Comparison of ENCODE assay signal across 20 cellular contexts in genomic region chr15:77039217-77039533, GRCh38. TPM values are rescaled to one million over a fixed set of nuclear protein-coding genes. Genes with fewer than 3 reads are reported as not detected.
DNase-seq lines count a peak whose midpoint lies in the region; ATAC-seq and TF ChIP-seq lines count a peak whose summit lies in the region.
"Had no signal": no experiment of that assay in that cellular context is flagged by ENCODE, and none has a peak within 500 bp of the region (broad histone marks: within the 10 kb centered on the region; RNA-seq: fewer than 3 reads in every experiment).

No MANE protein-coding gene starts in this region.

- peaks cover 9% of the 10 kb centered on the region; the same call in 1 of the 2 replicates for H3K4me1 ChIP-seq in SJCRH30

- H3K36me3 ChIP-seq in SJCRH30: peaks cover 44% of the 10 kb centered on the region

- TF ChIP-seq CTCF in CD4-positive, alpha-beta T cell (IDR thresholded peaks at IDR 0.05): no peak
- no peak for TF ChIP-seq CTCF in endothelial cell (IDR thresholded peaks at IDR 0.05; ENCODE audit: unreplicated experiment)

- no peak overlapping the region for H3K4me3 ChIP-seq in SJCRH30
- H3K4me3 ChIP-seq: BLaER1, GM12878, GM23248, Peyer's patch had no signal

- no peaks in the 10 kb centered on the region for H3K9me3 Mint-ChIP-seq in CD4-positive, alpha-beta T cell
- no peaks in the 10 kb centered on the region for H3K9me3 Mint-ChIP-seq in endothelial cell (ENCODE audit: unreplicated experiment)

- ATAC-seq in CD4-positive, alpha-beta T cell (ENCODE audit: poor library complexity): no peak
- ATAC-seq: CD8-positive, alpha-beta T cell; GM12878 had no signal

- H3K27me3 Mint-ChIP-seq in CD4-positive, alpha-beta T cell: no peaks in the 10 kb centered on the region
- peaks cover 16% of the 10 kb centered on the region for H3K27me3 Mint-ChIP-seq in endothelial cell (ENCODE audit: unreplicated experiment)

- no peaks in the 10 kb centered on the region for H3K27me3 ChIP-seq in CD4-positive, alpha-beta T cell (ENCODE audit: control insufficient read depth, insufficient read depth, low read length)
- H3K27me3 ChIP-seq in SJCRH30: no peaks in the 10 kb centered on the region
- H3K27me3 ChIP-seq: BLaER1, Peyer's patch had no signal

- CTCF ChIA-PET in CD4-positive, alpha-beta T cell (lab: Charles Lee): no interaction called here

- peaks cover 66% of the 10 kb centered on the region for H3K36me3 Mint-ChIP-seq in CD4-positive, alpha-beta T cell (ENCODE audit: low read depth)
- H3K36me3 Mint-ChIP-seq in endothelial cell (ENCODE audit: low read depth, unreplicated experiment): peaks cover 8% of the 10 kb centered on the region

- H3K4me3 Mint-ChIP-seq in CD4-positive, alpha-beta T cell: no peak overlapping the region
- H3K4me3 Mint-ChIP-seq in endothelial cell (ENCODE audit: unreplicated experiment): peak overlapping the region; percentile 47
- H3K4me3 Mint-ChIP-seq: CD8-positive, alpha-beta T cell; H9 had no signal

- intact Hi-C loops in CD4-positive, alpha-beta T cell (cut with DNase I, micrococcal nuclease): loop anchor here in 1 of 2 experiments (2.0 kb wide), 1 partner anchor 30 kb away; no protein-coding TSS in a partner anchor

- H3K4me1 Mint-ChIP-seq in CD4-positive, alpha-beta T cell (ENCODE audit: low read depth): peaks cover 8% of the 10 kb centered on the region
- no peaks in the 10 kb centered on the region for H3K4me1 Mint-ChIP-seq in endothelial cell (ENCODE audit: unreplicated experiment)

- peak overlapping the region; percentile 76 for H3K27ac Mint-ChIP-seq in CD4-positive, alpha-beta T cell
- H3K27ac Mint-ChIP-seq in endothelial cell (ENCODE audit: unreplicated experiment): no peak overlapping the region
- H3K27ac Mint-ChIP-seq: H9 had no signal

- POLR2A ChIA-PET in CD4-positive, alpha-beta T cell (lab: Charles Lee): no interaction called here

- peak; percentile 22 to 26 for DNase-seq in activated T-cell treated with anti-CD3 and anti-CD28 coated beads, Interleukin-2, amount 50 U/mL, for 48 hours
- no peak for DNase-seq in activated T-cell treated with anti-CD3 and anti-CD28 coated beads, Interleukin-2, amount 50 U/mL, for 1 hour
- DNase-seq in CD4-positive, alpha-beta T cell: no peak
- peak in 1 of 2 experiments; percentile 55 for DNase-seq in SJCRH30
- no peak for DNase-seq in endothelial cell (ENCODE audit: low spot score)
- DNase-seq in AML-193 (lab: John Stamatoyannopoulos, UW): no peak
- DNase-seq in globus pallidus (ENCODE audit: low spot score): no peak
- DNase-seq: CD8-positive, alpha-beta T cell; DND-41; GM23248; H9; Kasumi-1; NCI-H1417; NCI-H187; NCI-H446; NCI-H526 had no signal

- H3K9me3 ChIP-seq in CD4-positive, alpha-beta T cell (ENCODE audit: control insufficient read depth, low read length): no peaks in the 10 kb centered on the region
- no peaks in the 10 kb centered on the region for H3K9me3 ChIP-seq in SJCRH30 (replicated peaks)
- H3K9me3 ChIP-seq: BLaER1, Peyer's patch had no signal

- no peak overlapping the region for H3K27ac ChIP-seq in CD4-positive, alpha-beta T cell (ENCODE audit: low read depth, low read length)
- H3K27ac ChIP-seq in SJCRH30: peak overlapping the region; percentile 18; the same call in 1 of the 2 replicates
- H3K27ac ChIP-seq: BLaER1, GM23248 had no signal

RNA-seq across cellular contexts. Expression of gene TSPAN3, which starts 31.7 kb away (rescaled TPM):
- total RNA-seq in CD4-positive, alpha-beta T cell: 10 to 100 TPM; 14.7 to 15.5 TPM
- total RNA-seq in SJCRH30 (2014; rRNA removed; shearing (Covaris generic)): 463 and 473 TPM in 2 replicates
- total RNA-seq in endothelial cell (ENCODE audit: unreplicated experiment): 140 TPM

RNA-seq across cellular contexts. Expression of gene PSTPIP1, which starts 44.2 kb away (rescaled TPM):
- total RNA-seq in CD4-positive, alpha-beta T cell: 10 to 100 TPM; 79.4 to 82.7 TPM
- 11.7 and 13.4 TPM in 2 replicates for total RNA-seq in SJCRH30 (2014; rRNA removed; shearing (Covaris generic))
- total RNA-seq in endothelial cell (ENCODE audit: unreplicated experiment): not detected
- total RNA-seq: A673, GM23248 had no signal

Comparison
In these comparisons a context has a peak if more than half of its experiments do, and no peak if none do; other contexts are left out.
1. DNase-seq: peak in activated T-cell treated with anti-CD3 and anti-CD28 coated beads, Interleukin-2, amount 50 U/mL, for 48 hours (2 of 2); none in activated T-cell treated with anti-CD3 and anti-CD28 coated beads, Interleukin-2, amount 50 U/mL, for 1 hour (single experiment), CD4-positive, alpha-beta T cell (0 of 10), endothelial cell (single experiment), AML-193 (0 of 2) and globus pallidus (single experiment).
2. RNA of gene PSTPIP1, which starts 44.2 kb away (total RNA-seq): 79.4 to 82.7 TPM in CD4-positive, alpha-beta T cell and 11.7 to 13.4 TPM in SJCRH30; not detected in endothelial cell (single experiment); every median in the first group is over 10 times any median in the second.